1 cellular context compared by ENCODE assay signal in the genomic region with DNA sequence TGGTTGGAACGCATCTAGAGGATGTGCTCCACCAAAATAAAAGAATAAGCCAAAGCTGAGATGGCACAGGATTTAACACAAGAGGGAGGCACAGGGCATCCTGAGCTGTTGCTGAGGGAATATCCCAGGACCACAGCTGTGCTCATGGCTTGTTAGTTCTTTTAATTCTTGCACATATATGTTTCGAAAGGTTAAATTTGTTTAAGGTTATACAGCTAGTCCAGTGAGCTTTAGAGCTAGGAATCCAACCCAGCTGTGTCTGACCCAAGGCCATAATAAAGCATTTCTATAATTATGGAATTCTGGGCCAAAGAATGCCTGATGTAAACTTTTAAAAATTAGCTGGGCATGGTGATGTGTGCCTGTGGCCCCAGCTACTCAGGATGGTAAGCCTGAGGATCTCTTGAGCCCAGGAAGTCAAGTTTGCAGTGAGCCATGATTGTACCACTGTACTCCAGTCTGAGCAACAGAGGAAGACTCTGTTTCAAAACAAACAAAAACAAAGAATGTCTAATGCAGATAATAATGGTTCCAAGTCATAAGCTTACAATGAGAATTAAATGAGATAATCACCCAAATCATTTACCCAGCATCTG.
TF ChIP-seq lines count a peak whose summit lies in the region.

No MANE protein-coding gene starts in this region.

TF ChIP-seq in IMR-90, 13 proteins besides CTCF, POLR2A, EP300 and RAD21:
- TF ChIP-seq SMC3 (IDR thresholded peaks at IDR 0.05; ENCODE audit: low read depth, low read length) = no peak
- TF ChIP-seq MAFK (IDR thresholded peaks at IDR 0.05; ENCODE audit: low read depth, low read length) = no peak
- no peak for TF ChIP-seq MXI1 (IDR thresholded peaks at IDR 0.05; ENCODE audit: borderline replicate concordance, low read depth, low read length)
- no peak for TF ChIP-seq MAZ (IDR thresholded peaks at IDR 0.05; ENCODE audit: borderline replicate concordance, low read depth, low read length)
- TF ChIP-seq, protein P1, sequence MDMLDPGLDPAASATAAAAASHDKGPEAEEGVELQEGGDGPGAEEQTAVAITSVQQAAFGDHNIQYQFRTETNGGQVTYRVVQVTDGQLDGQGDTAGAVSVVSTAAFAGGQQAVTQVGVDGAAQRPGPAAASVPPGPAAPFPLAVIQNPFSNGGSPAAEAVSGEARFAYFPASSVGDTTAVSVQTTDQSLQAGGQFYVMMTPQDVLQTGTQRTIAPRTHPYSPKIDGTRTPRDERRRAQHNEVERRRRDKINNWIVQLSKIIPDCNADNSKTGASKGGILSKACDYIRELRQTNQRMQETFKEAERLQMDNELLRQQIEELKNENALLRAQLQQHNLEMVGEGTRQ (IDR thresholded peaks at IDR 0.05; ENCODE audit: low read depth, low read length) = no peak
- TF ChIP-seq RCOR1 (IDR thresholded peaks at IDR 0.05; ENCODE audit: insufficient replicate concordance, low read length) = no peak
- no peak for TF ChIP-seq CEBPB (IDR thresholded peaks at IDR 0.05; ENCODE audit: low read depth, low read length)
- TF ChIP-seq RFX5 (IDR thresholded peaks at IDR 0.05; ENCODE audit: low read depth, low read length) = no peak
- no peak for TF ChIP-seq BHLHE40 (IDR thresholded peaks at IDR 0.05; ENCODE audit: low read depth, low read length)
- no peak for TF ChIP-seq CHD1 (IDR thresholded peaks at IDR 0.05; ENCODE audit: low read depth, low read length)
- TF ChIP-seq FOS (IDR thresholded peaks at IDR 0.05; ENCODE audit: low read depth, low read length) = no peak
- TF ChIP-seq, protein P2, sequence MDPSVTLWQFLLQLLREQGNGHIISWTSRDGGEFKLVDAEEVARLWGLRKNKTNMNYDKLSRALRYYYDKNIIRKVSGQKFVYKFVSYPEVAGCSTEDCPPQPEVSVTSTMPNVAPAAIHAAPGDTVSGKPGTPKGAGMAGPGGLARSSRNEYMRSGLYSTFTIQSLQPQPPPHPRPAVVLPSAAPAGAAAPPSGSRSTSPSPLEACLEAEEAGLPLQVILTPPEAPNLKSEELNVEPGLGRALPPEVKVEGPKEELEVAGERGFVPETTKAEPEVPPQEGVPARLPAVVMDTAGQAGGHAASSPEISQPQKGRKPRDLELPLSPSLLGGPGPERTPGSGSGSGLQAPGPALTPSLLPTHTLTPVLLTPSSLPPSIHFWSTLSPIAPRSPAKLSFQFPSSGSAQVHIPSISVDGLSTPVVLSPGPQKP (IDR thresholded peaks at IDR 0.05; ENCODE audit: borderline replicate concordance, low read depth, low read length) = no peak
- TF ChIP-seq NFE2L2 (IDR thresholded peaks at IDR 0.05; ENCODE audit: low read depth, low read length) = no peak
